In genomic region chr10:683448-684071, GRCh38 we compare ENCODE assay signal across 9 cellular contexts. TPM values are rescaled to one million over a fixed set of nuclear protein-coding genes. Genes with fewer than 3 reads are reported as not detected.
DNase-seq lines count a peak whose midpoint lies in the region; ATAC-seq, FAIRE-seq and TF ChIP-seq lines count a peak whose summit lies in the region.
"Had no signal": no experiment of that assay in that cellular context is flagged by ENCODE, and none has a peak within 500 bp of the region (broad histone marks: within the 10 kb centered on the region; RNA-seq: fewer than 3 reads in every experiment).

No MANE protein-coding gene starts in this region.

- H3K4me1 Mint-ChIP-seq in natural killer cell: no peaks in the 10 kb centered on the region

- FAIRE-seq in HTR-8/SVneo (lab: Jason Lieb, UNC): peak; percentile 46

- TF ChIP-seq CTCF in choroid plexus epithelial cell (conservative IDR thresholded peaks at IDR 0.05; ENCODE audit: low read depth, low read length) (peak; percentile 17), natural killer cell (IDR thresholded peaks at IDR 0.05) (no peak)

- no peak overlapping the region for H3K4me3 ChIP-seq in choroid plexus epithelial cell (ENCODE audit: low read depth, low read length)

- peaks cover 11 to 21% of the 10 kb centered on the region in 2 donors for H3K27me3 Mint-ChIP-seq in natural killer cell (ENCODE audit: low read depth in 2 of 2)

- H3K27ac Mint-ChIP-seq in natural killer cell: no peak overlapping the region
- H3K27ac Mint-ChIP-seq: activated naive CD8-positive, alpha-beta T cell had no signal

- no peaks in the 10 kb centered on the region for H3K36me3 Mint-ChIP-seq in natural killer cell
- H3K36me3 Mint-ChIP-seq: activated naive CD8-positive, alpha-beta T cell had no signal

- ATAC-seq in natural killer cell (no peak), HG03097 (IDR thresholded peaks at IDR 0.05; ENCODE audit: low FRiP score, unreplicated experiment) (no peak)

- H3K9me3 Mint-ChIP-seq in natural killer cell: no peaks in the 10 kb centered on the region

- DNase-seq in A172 (ENCODE audit: low spot score): peak; percentile 96
- peak; percentile 75 for DNase-seq in HTR-8/SVneo (ENCODE audit: insufficient read length, low spot score)
- peak; percentile 69 for DNase-seq in choroid plexus epithelial cell (ENCODE audit: low read depth)
- peak; percentile 86 for DNase-seq in myocyte (ENCODE audit: low read depth)
- no peak for DNase-seq in natural killer cell
- DNase-seq in NCI-H446 (lab: John Stamatoyannopoulos, UW): no peak
- no peak for DNase-seq in NCI-H2196 treated with DMSO at 0.1 percent for 48 hours (lab: John Stamatoyannopoulos, UW; ENCODE audit: unreplicated experiment)

- intact Hi-C loops in natural killer cell (cut with micrococcal nuclease): no loop called here

- H3K4me3 Mint-ChIP-seq in natural killer cell: no peak overlapping the region
- H3K4me3 Mint-ChIP-seq: activated naive CD8-positive, alpha-beta T cell had no signal

RNA-seq across cellular contexts. Expression of gene DIP2C, which starts 5.9 kb away (rescaled TPM):
- total RNA-seq in A172 (2014; rRNA removed; shearing (Covaris generic)): 10.0 and 12.8 TPM in 2 replicates
- total RNA-seq in myocyte (28.7 and 31.9 TPM in 2 replicates), natural killer cell (1 to 10 TPM; 1.5 to 5.8 (median 3.8) TPM)
- 28.4 TPM for polyA plus RNA-seq in myocyte (2012)

Comparison
In these comparisons a context has a peak if more than half of its experiments do, and no peak if none do; other contexts are left out.
1. DNase-seq: peak in A172 (single experiment), HTR-8/SVneo (single experiment), choroid plexus epithelial cell (single experiment) and myocyte (single experiment); none in natural killer cell (single experiment), NCI-H446 (0 of 2) and NCI-H2196 treated with DMSO at 0.1 percent for 48 hours (single experiment).